In genomic region chr18:31494705-31495244, GRCh38 we compare ENCODE assay signal across 1 cellular context.
TF ChIP-seq lines count a peak whose summit lies in the region.
"Not testable (repeated sequence)": the region's sequence is repeated elsewhere in the genome, so short reads cannot be mapped to it uniquely, and the experiment has no call there.

No MANE protein-coding gene starts in this region.

TF ChIP-seq in K562, 482 proteins besides CTCF, POLR2A, EP300 and RAD21 (continued from another document):
- TF ChIP-seq ZNF175 (CRISPR knock-in tag; IDR thresholded peaks at IDR 0.05; ENCODE audit: low read depth) (peak; percentile 92; the same call in 1 of the 2 replicates), ETV1 (tag; conservative IDR thresholded peaks at IDR 0.05; ENCODE audit: low read depth) (peak; percentile 25; the same call in 1 of the 2 replicates), SMAD4 (CRISPR knock-in tag; conservative IDR thresholded peaks at IDR 0.05) (peak; percentile 74), ZKSCAN8 (CRISPR knock-in tag; IDR thresholded peaks at IDR 0.05) (0 out of 2 replicates have a peak, but pooled peaks have one; percentile 42), TAL1 (IDR thresholded peaks at IDR 0.05) (peak; percentile 58), NR2C1 (tag; IDR thresholded peaks at IDR 0.05) (0 out of 2 replicates have a peak, but pooled peaks have one; percentile 11), CEBPG (CRISPR knock-in tag; IDR thresholded peaks at IDR 0.05) (peak; percentile 67), CEBPG (tag; conservative IDR thresholded peaks at IDR 0.05 in 1 of 2, IDR thresholded peaks at IDR 0.05 in 1 of 2) (peak; percentile 21 to 89; a peak in 2 of 4 replicates), TRIM24 (IDR thresholded peaks at IDR 0.05) (peak; percentile 70 to 74; a peak in 2 of 4 replicates), ARID1B (IDR thresholded peaks at IDR 0.05) (peak; percentile 23; the same call in 1 of the 2 replicates), SMAD3 (CRISPR knock-in tag; conservative IDR thresholded peaks at IDR 0.05) (0 out of 2 replicates have a peak, but pooled peaks have one; percentile 28), ZNF584 (CRISPR knock-in tag; IDR thresholded peaks at IDR 0.05; ENCODE audit: low read depth) (peak; percentile 88; the same call in 1 of the 2 replicates), NRF1 (conservative IDR thresholded peaks at IDR 0.05 in 1 of 2, IDR thresholded peaks at IDR 0.05 in 1 of 2) (peak; percentile 26 to 29; a peak in 1 of 4 replicates), DDX20 (tag; IDR thresholded peaks at IDR 0.05; ENCODE audit: low read depth) (0 out of 2 replicates have a peak, but pooled peaks have one; percentile 13), DMBX1 (CRISPR knock-in tag; IDR thresholded peaks at IDR 0.05; ENCODE audit: borderline replicate concordance) (peak; percentile 84), TCF3 (CRISPR knock-in tag; IDR thresholded peaks at IDR 0.05) (0 out of 2 replicates have a peak, but pooled peaks have one; percentile 8), CXXC5 (CRISPR knock-in tag; IDR thresholded peaks at IDR 0.05) (0 out of 2 replicates have a peak, but pooled peaks have one; percentile 40), FOXJ2 (tag; IDR thresholded peaks at IDR 0.05) (0 out of 2 replicates have a peak, but pooled peaks have one; percentile 52), ZNF589 (CRISPR knock-in tag; IDR thresholded peaks at IDR 0.05; ENCODE audit: low read depth) (0 out of 2 replicates have a peak, but pooled peaks have one; percentile 50), ATF3 (IDR thresholded peaks at IDR 0.05) (peak; percentile 57; the same call in 1 of the 2 replicates), ATF7 (IDR thresholded peaks at IDR 0.05) (peak; percentile 28; the same call in 1 of the 2 replicates), ATF4 (CRISPR knock-in tag; IDR thresholded peaks at IDR 0.05) (peak; percentile 73; the same call in 1 of the 2 replicates), HIVEP1 (CRISPR knock-in tag; IDR thresholded peaks at IDR 0.05) (peak; percentile 27; the same call in 1 of the 2 replicates), ZNF766 (CRISPR knock-in tag; conservative IDR thresholded peaks at IDR 0.05) (peak; percentile 49; the same call in 1 of the 2 replicates)
- TF ChIP-seq NR2C1 (IDR thresholded peaks at IDR 0.05); ATF3 (CRISPR knock-in tag; conservative IDR thresholded peaks at IDR 0.05): not testable (repeated sequence)
- TF ChIP-seq, protein P1, sequence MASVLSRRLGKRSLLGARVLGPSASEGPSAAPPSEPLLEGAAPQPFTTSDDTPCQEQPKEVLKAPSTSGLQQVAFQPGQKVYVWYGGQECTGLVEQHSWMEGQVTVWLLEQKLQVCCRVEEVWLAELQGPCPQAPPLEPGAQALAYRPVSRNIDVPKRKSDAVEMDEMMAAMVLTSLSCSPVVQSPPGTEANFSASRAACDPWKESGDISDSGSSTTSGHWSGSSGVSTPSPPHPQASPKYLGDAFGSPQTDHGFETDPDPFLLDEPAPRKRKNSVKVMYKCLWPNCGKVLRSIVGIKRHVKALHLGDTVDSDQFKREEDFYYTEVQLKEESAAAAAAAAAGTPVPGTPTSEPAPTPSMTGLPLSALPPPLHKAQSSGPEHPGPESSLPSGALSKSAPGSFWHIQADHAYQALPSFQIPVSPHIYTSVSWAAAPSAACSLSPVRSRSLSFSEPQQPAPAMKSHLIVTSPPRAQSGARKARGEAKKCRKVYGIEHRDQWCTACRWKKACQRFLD (CRISPR knock-in tag; IDR thresholded peaks at IDR 0.05), result peak; percentile 45; the same call in 1 of the 2 replicates
